In genomic region chr3:195271859-195272243, GRCh38 we compare ENCODE assay signal across 8 cellular contexts. TPM values are rescaled to one million over a fixed set of nuclear protein-coding genes. Genes with fewer than 3 reads are reported as not detected.
DNase-seq lines count a peak whose midpoint lies in the region; ATAC-seq and TF ChIP-seq lines count a peak whose summit lies in the region.

No MANE protein-coding gene starts in this region.

- peak overlapping the region; percentile 82 for H3K4me3 Mint-ChIP-seq in GM23338

- H3K27me3 ChIP-seq in GM23338 (ENCODE audit: insufficient read depth) (no peaks in the 10 kb centered on the region), SU-DHL-6 (ENCODE audit: low read length) (no peaks in the 10 kb centered on the region), foreskin keratinocyte (no peaks in the 10 kb centered on the region)

- peaks cover 29% of the 10 kb centered on the region for H4K20me1 ChIP-seq in GM23338 (replicated peaks; ENCODE audit: insufficient read depth)
- H4K20me1 ChIP-seq in SU-DHL-6 (ENCODE audit: low read depth, low read length): peaks cover 5% of the 10 kb centered on the region; the same call in 1 of the 2 replicates

- peaks cover 7% of the 10 kb centered on the region for H3K27me3 Mint-ChIP-seq in GM23338 (ENCODE audit: insufficient read depth, low read depth, poor library complexity)

- no peak overlapping the region for H3K27ac ChIP-seq in GM23338 (ENCODE audit: low read depth)
- peak overlapping the region; percentile 82 for H3K27ac ChIP-seq in SU-DHL-6 (ENCODE audit: low read depth, low read length)
- no peak overlapping the region for H3K27ac ChIP-seq in foreskin keratinocyte

- H3K4me2 ChIP-seq in GM23338 (peak overlapping the region; percentile 85), SU-DHL-6 (ENCODE audit: low read depth, low read length, poor library complexity, severe bottlenecking) (peak overlapping the region; percentile 97)

- no peak for TF ChIP-seq CTCF in GM23338 (conservative IDR thresholded peaks at IDR 0.05; ENCODE audit: low read depth in 2 of 2)
- TF ChIP-seq CTCF in SU-DHL-6 (IDR thresholded peaks at IDR 0.05; ENCODE audit: insufficient read depth, low read length, poor library complexity, severe bottlenecking): no peak
- no peak for TF ChIP-seq CTCF in foreskin fibroblast (IDR thresholded peaks at IDR 0.05; ENCODE audit: low read depth, low read length)
- no peak for TF ChIP-seq CTCF in foreskin keratinocyte (conservative IDR thresholded peaks at IDR 0.05)

- H3K4me1 ChIP-seq in GM23338 (ENCODE audit: insufficient read depth) (peaks cover 11% of the 10 kb centered on the region; the same call in 1 of the 2 replicates), foreskin keratinocyte (peaks cover 11% of the 10 kb centered on the region)

- peak overlapping the region; percentile 81 for H3K9ac ChIP-seq in SU-DHL-6 (ENCODE audit: low read length)

- H3K9me2 ChIP-seq in GM23338 (ENCODE audit: insufficient read depth) (no peaks in the 10 kb centered on the region), SU-DHL-6 (replicated peaks; ENCODE audit: insufficient read depth, low read length) (no peaks in the 10 kb centered on the region)

- H3K36me3 ChIP-seq in GM23338 (ENCODE audit: insufficient read depth) (no peaks in the 10 kb centered on the region), SU-DHL-6 (ENCODE audit: low read length) (no peaks in the 10 kb centered on the region)

- peaks cover 22% of the 10 kb centered on the region for H3K36me3 Mint-ChIP-seq in GM23338 (ENCODE audit: low read depth)

- DNase-seq in GM23338 (ENCODE audit: low spot score) (no peak), foreskin fibroblast (no peak), skeletal muscle cell (ENCODE audit: low read depth) (no peak), foreskin keratinocyte (no peak), NCI-H2029 (lab: John Stamatoyannopoulos, UW) (no peak), amniotic stem cell (lab: John Stamatoyannopoulos, UW) (no peak)

- no peaks in the 10 kb centered on the region for H3K9me3 ChIP-seq in SU-DHL-6 (ENCODE audit: insufficient read depth, low read length)

- H3K79me2 ChIP-seq in GM23338 (replicated peaks; ENCODE audit: insufficient read depth) (peaks cover 33% of the 10 kb centered on the region), SU-DHL-6 (ENCODE audit: insufficient read depth, low read length) (no peaks in the 10 kb centered on the region)

- H3K4me3 ChIP-seq in GM23338: peak overlapping the region; percentile 83
- H3K4me3 ChIP-seq in SU-DHL-6 (ENCODE audit: insufficient read depth, low read length, poor library complexity, severe bottlenecking): peak overlapping the region; percentile 82
- H3K4me3 ChIP-seq in foreskin fibroblast (ENCODE audit: low read depth in 1 of 2, low read length in 2 of 2): peak overlapping the region; percentile 71 to 96
- peak overlapping the region; percentile 78 for H3K4me3 ChIP-seq in skeletal muscle cell (ENCODE audit: low read depth, low read length)

- ATAC-seq in GM23338: no peak
- no peak for ATAC-seq in GM21528 (IDR thresholded peaks at IDR 0.05; ENCODE audit: low FRiP score, unreplicated experiment)
- no peak for ATAC-seq in foreskin keratinocyte

- H3F3A ChIP-seq in GM23338 (replicated peaks; ENCODE audit: low read depth): no peaks in the 10 kb centered on the region
- peaks cover 16% of the 10 kb centered on the region; the same call in 1 of the 2 replicates for H3F3A ChIP-seq in SU-DHL-6 (ENCODE audit: insufficient read depth)

- H3K27ac Mint-ChIP-seq in GM23338: peak overlapping the region; percentile 89; the same call in 1 of the 2 replicates

- peaks cover 22% of the 10 kb centered on the region for H3K4me1 Mint-ChIP-seq in GM23338

- H3K9me3 Mint-ChIP-seq in GM23338: no peaks in the 10 kb centered on the region

- peak overlapping the region; percentile 83; the same call in 1 of the 2 replicates for H2AFZ ChIP-seq in GM23338
- peak overlapping the region; percentile 100 for H2AFZ ChIP-seq in SU-DHL-6 (ENCODE audit: low read depth, low read length, severe bottlenecking)

TF ChIP-seq in GM23338, 12 proteins besides CTCF, POLR2A, EP300 and RAD21:
- TF ChIP-seq ZNF114 (CRISPR knock-in tag; IDR thresholded peaks at IDR 0.05): no peak
- TF ChIP-seq POLR2AphosphoS5 (IDR thresholded peaks at IDR 0.05; ENCODE audit: low read depth): no peak
- TF ChIP-seq EZH2 (IDR thresholded peaks at IDR 0.05; ENCODE audit: low read depth, unreplicated experiment): no peak
- TF ChIP-seq STAT1 (IDR thresholded peaks at IDR 0.05; ENCODE audit: unreplicated experiment): no peak

RNA-seq across cellular contexts. Expression of gene XXYLT1, which starts 0.9 kb away (rescaled TPM):
- 28.9 and 34.8 TPM in 2 replicates for total RNA-seq in GM23338 (2014; rRNA removed; shearing (Covaris generic))
- 13.5 and 14.7 TPM in 2 replicates for polyA plus RNA-seq in GM23338 (2016; fragmentation: Nextera tagmentation; extraction: Ambion mirVana)
- 7.8 and 10.0 TPM in 2 replicates for total RNA-seq in foreskin keratinocyte
- 5.5 and 7.7 TPM in 2 replicates for polyA plus RNA-seq in foreskin keratinocyte
